In genomic region chr10:73785221-73785720, GRCh38 we compare ENCODE assay signal across 8 cellular contexts. TPM values are rescaled to one million over a fixed set of nuclear protein-coding genes. Genes with fewer than 3 reads are reported as not detected.
DNase-seq lines count a peak whose midpoint lies in the region; ATAC-seq and TF ChIP-seq lines count a peak whose summit lies in the region.

Gene ZSWIM8 (plus strand): TSS chr10:73785606. CDS start chr10:73785879, 273 bp downstream.

- peaks cover 0 to 17% of the 10 kb centered on the region in 2 donors for H3K36me3 ChIP-seq in left lung

- TF ChIP-seq CTCF in CD14-positive monocyte (IDR thresholded peaks at IDR 0.05), result no peak
- no peak for TF ChIP-seq CTCF in left lung (IDR thresholded peaks at IDR 0.05)

- ATAC-seq in GM19397 (IDR thresholded peaks at IDR 0.05; ENCODE audit: unreplicated experiment), result peak; percentile 78
- peak; percentile 82 for ATAC-seq in HG03571 (IDR thresholded peaks at IDR 0.05; ENCODE audit: unreplicated experiment)
- ATAC-seq in left lung, result peak; percentile 90

- intact Hi-C loops in CD14-positive monocyte (cut with micrococcal nuclease) (loop anchor here in 1 of 2 donors (5.0 kb wide), 1 partner anchor 43 kb away; the partner anchor contains the start of gene SEC24C), left lung (cut with DNase I) (no loop called here)

- H3K4me1 Mint-ChIP-seq in CD14-positive monocyte, result peaks cover 34% of the 10 kb centered on the region

- H3K27me3 ChIP-seq in left lung, result no peaks in the 10 kb centered on the region

- H3K4me3 ChIP-seq in left lung, result peak within 1 kb of the TSS; percentile 77 to 94

- H3K4me1 ChIP-seq in left lung, result peaks cover 27 to 66% of the 10 kb centered on the region in 2 donors

- peak within 1 kb of the TSS; percentile 96 to 100 (median 99) for H3K27ac Mint-ChIP-seq in CD14-positive monocyte

- peak within 1 kb of the TSS; percentile 97 to 98 for H3K4me3 Mint-ChIP-seq in CD14-positive monocyte

- H3K9me3 ChIP-seq in left lung, result no peaks in the 10 kb centered on the region

- DNase-seq in CD14-positive monocyte (ENCODE audit: low spot score) (peak; percentile 88), NCI-H82 (lab: John Stamatoyannopoulos, UW) (peak; percentile 93), dermis blood vessel endothelial cell (peak; percentile 97), left lung (peak; percentile 89 to 95)
- peak; percentile 79 to 85 for DNase-seq in activated CD4-positive, alpha-beta T cell treated with anti-CD3 and anti-CD28 coated beads, Interleukin-2, amount 50 U/mL, for 48 hours
- DNase-seq in stimulated activated CD4-positive, alpha-beta T cell treated with anti-CD3 and anti-CD28 coated beads, Interleukin-2, amount 100 ng/mL, for 48 hours, result peak; percentile 72 to 78

- peaks cover 0 to 2% (median 0%) of the 10 kb centered on the region in 7 donors for H3K9me3 Mint-ChIP-seq in CD14-positive monocyte

- H3K27me3 Mint-ChIP-seq in CD14-positive monocyte (ENCODE audit: low read depth in 3 of 3), result no peaks in the 10 kb centered on the region

- H3K36me3 Mint-ChIP-seq in CD14-positive monocyte, result peaks cover 16 to 22% of the 10 kb centered on the region in 2 donors

- H3K27ac ChIP-seq in left lung, result peak within 1 kb of the TSS; percentile 87 to 94

RNA-seq across cellular contexts. Expression of gene ZSWIM8, which starts in this region (rescaled TPM):
- polyA plus RNA-seq in CD14-positive monocyte, result 10 to 100 TPM in 1 of 2 donors, 1 to 10 TPM in 1; 7.8 to 19.2 TPM
- total RNA-seq in dermis blood vessel endothelial cell (66.4 and 71.8 TPM in 2 replicates), left lung (100 to 1,000 TPM; 103 to 112 TPM)

Comparison
In these comparisons a context has a peak if more than half of its experiments do, and no peak if none do; other contexts are left out.
1. Peak in every context shown above with its lines: DNase-seq, ATAC-seq, H3K4me3 ChIP-seq and H3K27ac ChIP-seq.